Comparison of ENCODE assay signal across 9 cellular contexts in the genomic region with DNA sequence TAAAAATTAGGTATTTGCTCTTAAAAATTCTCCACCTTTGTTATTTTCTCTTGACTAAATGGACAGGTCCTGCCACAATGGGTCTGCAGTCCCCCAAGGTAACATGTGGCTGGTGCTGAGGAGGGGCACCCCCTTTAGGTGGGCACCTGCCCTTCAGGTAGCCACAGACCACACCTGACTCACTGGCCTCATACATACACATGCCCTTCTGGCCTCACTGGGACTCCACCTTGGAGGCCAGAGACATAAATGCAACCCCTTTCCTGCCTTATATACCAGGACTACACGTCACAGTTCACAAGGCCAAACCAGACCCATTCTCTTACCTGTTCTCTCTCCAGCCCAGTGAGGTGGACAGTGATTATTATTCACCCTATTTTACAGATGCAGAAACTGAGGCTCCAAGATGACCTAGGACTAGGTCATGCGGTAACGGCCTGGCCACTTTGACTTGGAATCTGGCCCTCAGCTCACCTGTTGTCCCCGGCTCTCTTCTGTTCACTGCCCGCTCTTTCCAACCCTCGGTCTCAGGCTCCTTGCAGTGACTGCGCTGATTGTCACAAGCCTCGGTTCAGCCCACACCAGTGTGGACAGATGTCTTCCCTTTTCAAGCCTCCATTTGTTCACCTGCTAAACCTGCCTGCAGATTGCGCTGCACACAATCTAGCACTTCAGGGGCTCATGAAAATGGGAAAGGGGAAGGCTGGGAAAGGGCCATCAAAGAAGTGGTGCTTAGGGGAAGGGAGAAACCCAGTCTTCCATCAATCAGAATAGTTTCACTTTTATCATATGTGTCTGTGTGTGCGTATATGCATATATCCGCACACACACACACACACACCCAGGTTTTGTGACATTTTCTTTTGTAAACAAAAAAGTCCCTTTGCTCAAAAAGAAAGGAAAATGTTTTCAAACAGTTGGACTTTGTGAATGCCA.
DNase-seq lines count a peak whose midpoint lies in the region; ATAC-seq, FAIRE-seq and TF ChIP-seq lines count a peak whose summit lies in the region.
"Had no signal": no experiment of that assay in that cellular context is flagged by ENCODE, and none has a peak within 500 bp of the region (broad histone marks: within the 10 kb centered on the region; RNA-seq: fewer than 3 reads in every experiment).

No MANE protein-coding gene starts in this region.

- peaks cover 2% of the 10 kb centered on the region for H3K9me3 Mint-ChIP-seq in chondrocyte (ENCODE audit: low read depth)
- peaks cover 4% of the 10 kb centered on the region for H3K9me3 Mint-ChIP-seq in endothelial cell (ENCODE audit: unreplicated experiment)

- no peak for TF ChIP-seq CTCF in A549 (IDR thresholded peaks at IDR 0.05)
- TF ChIP-seq CTCF in chondrocyte (IDR thresholded peaks at IDR 0.05): no peak
- TF ChIP-seq CTCF in endothelial cell (IDR thresholded peaks at IDR 0.05; ENCODE audit: unreplicated experiment): no peak

- H3K4me2 ChIP-seq in A549: 0 out of 3 replicates have a peak overlapping the region, but pooled peaks have one; percentile 0

- WGBS in A549 (ENCODE audit: missing lambda C conversion rate): 91% methylated on average over 11 of the region's 11 CpGs

- TF ChIP-seq POLR2A in A549 (IDR thresholded peaks at IDR 0.05; ENCODE audit: low read length) (no peak), erythroblast (IDR thresholded peaks at IDR 0.05; ENCODE audit: low read length) (no peak)

- DNase-seq in A549 (ENCODE audit: low read depth in 1 of 2, low spot score in 1 of 2): no peak
- no peak for DNase-seq in chondrocyte (ENCODE audit: low spot score)
- DNase-seq in glomerular visceral epithelial cell (ENCODE audit: extremely low spot score): no peak
- no peak for DNase-seq in endothelial cell (ENCODE audit: low spot score)
- no peak for DNase-seq in NCI-H526 treated with DMSO at 0.1 percent for 48 hours (lab: John Stamatoyannopoulos, UW)
- DNase-seq in erythroblast (lab: John Stamatoyannopoulos, UW): no peak

- TF ChIP-seq RAD21 in A549 (conservative IDR thresholded peaks at IDR 0.05 in 1 of 2, IDR thresholded peaks at IDR 0.05 in 1 of 2): no peak

- H3K36me3 Mint-ChIP-seq in chondrocyte (ENCODE audit: low read depth) (peaks cover 2% of the 10 kb centered on the region), endothelial cell (ENCODE audit: low read depth, unreplicated experiment) (peaks cover 8% of the 10 kb centered on the region)

- H3K4me1 ChIP-seq in A549: peaks cover under 1% of the 10 kb centered on the region; the same call in 1 of the 3 replicates

- H3K9me3 ChIP-seq in A549: no peaks in the 10 kb centered on the region

- H3K27ac ChIP-seq in A549: no peak overlapping the region

- FAIRE-seq in A549 (lab: Jason Lieb, UNC): no peak
- FAIRE-seq: D721Med had no signal

- no peak overlapping the region for H3K4me3 ChIP-seq in A549

- POLR2A ChIA-PET in A549 (lab: Yijun Ruan, JAX): no interaction called here

- no peak for TF ChIP-seq EP300 in A549 (IDR thresholded peaks at IDR 0.05)

- H3K27me3 Mint-ChIP-seq in chondrocyte (ENCODE audit: low read depth) (no peaks in the 10 kb centered on the region), endothelial cell (ENCODE audit: unreplicated experiment) (peaks cover 4% of the 10 kb centered on the region)

- no peak for ATAC-seq in A549
- peak; percentile 27 for ATAC-seq in GM19452 (IDR thresholded peaks at IDR 0.05; ENCODE audit: unreplicated experiment)
- peak; percentile 33 for ATAC-seq in HG03521 (IDR thresholded peaks at IDR 0.05; ENCODE audit: unreplicated experiment)

- peaks cover 19% of the 10 kb centered on the region for H3K4me1 Mint-ChIP-seq in chondrocyte (ENCODE audit: low read depth)
- H3K4me1 Mint-ChIP-seq in endothelial cell (ENCODE audit: unreplicated experiment): peaks cover 10% of the 10 kb centered on the region

- H3K4me3 Mint-ChIP-seq in chondrocyte (ENCODE audit: unreplicated experiment): no peak overlapping the region
- no peak overlapping the region for H3K4me3 Mint-ChIP-seq in endothelial cell (ENCODE audit: unreplicated experiment)

- CTCF ChIA-PET in A549 (lab: Yijun Ruan, JAX): interaction anchor here (1.1 to 3.9 kb wide), 4 partner anchors 9 to 371 kb away, joined by 4 to 21 read pairs (median 6); no protein-coding TSS in a partner anchor

- H3K27ac Mint-ChIP-seq in chondrocyte (ENCODE audit: unreplicated experiment): peak overlapping the region; percentile 0
- no peak overlapping the region for H3K27ac Mint-ChIP-seq in endothelial cell (ENCODE audit: unreplicated experiment)

TF ChIP-seq in A549, 52 proteins besides CTCF, POLR2A, EP300 and RAD21:
- TF ChIP-seq JUN (IDR thresholded peaks at IDR 0.05) (no peak), HOXB5 (CRISPR knock-in tag; IDR thresholded peaks at IDR 0.05) (no peak), MAFK (IDR thresholded peaks at IDR 0.05; ENCODE audit: partially characterized antibody) (no peak), ZFP36 (IDR thresholded peaks at IDR 0.05; ENCODE audit: borderline replicate concordance, partially characterized antibody) (no peak), NPAS2 (CRISPR knock-in tag; IDR thresholded peaks at IDR 0.05; ENCODE audit: borderline replicate concordance) (no peak), MAZ (IDR thresholded peaks at IDR 0.05; ENCODE audit: borderline replicate concordance, low read depth, low read length) (no peak), CHD4 (IDR thresholded peaks at IDR 0.05; ENCODE audit: borderline replicate concordance) (no peak)
- TF ChIP-seq, protein P1, sequence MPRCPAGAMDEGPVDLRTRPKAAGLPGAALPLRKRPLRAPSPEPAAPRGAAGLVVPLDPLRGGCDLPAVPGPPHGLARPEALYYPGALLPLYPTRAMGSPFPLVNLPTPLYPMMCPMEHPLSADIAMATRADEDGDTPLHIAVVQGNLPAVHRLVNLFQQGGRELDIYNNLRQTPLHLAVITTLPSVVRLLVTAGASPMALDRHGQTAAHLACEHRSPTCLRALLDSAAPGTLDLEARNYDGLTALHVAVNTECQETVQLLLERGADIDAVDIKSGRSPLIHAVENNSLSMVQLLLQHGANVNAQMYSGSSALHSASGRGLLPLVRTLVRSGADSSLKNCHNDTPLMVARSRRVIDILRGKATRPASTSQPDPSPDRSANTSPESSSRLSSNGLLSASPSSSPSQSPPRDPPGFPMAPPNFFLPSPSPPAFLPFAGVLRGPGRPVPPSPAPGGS (IDR thresholded peaks at IDR 0.05): no peak
- TF ChIP-seq, protein P2, sequence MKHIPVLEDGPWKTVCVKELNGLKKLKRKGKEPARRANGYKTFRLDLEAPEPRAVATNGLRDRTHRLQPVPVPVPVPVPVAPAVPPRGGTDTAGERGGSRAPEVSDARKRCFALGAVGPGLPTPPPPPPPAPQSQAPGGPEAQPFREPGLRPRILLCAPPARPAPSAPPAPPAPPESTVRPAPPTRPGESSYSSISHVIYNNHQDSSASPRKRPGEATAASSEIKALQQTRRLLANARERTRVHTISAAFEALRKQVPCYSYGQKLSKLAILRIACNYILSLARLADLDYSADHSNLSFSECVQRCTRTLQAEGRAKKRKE (CRISPR knock-in tag; IDR thresholded peaks at IDR 0.05; ENCODE audit: low read depth): no peak
- TF ChIP-seq, protein P3, sequence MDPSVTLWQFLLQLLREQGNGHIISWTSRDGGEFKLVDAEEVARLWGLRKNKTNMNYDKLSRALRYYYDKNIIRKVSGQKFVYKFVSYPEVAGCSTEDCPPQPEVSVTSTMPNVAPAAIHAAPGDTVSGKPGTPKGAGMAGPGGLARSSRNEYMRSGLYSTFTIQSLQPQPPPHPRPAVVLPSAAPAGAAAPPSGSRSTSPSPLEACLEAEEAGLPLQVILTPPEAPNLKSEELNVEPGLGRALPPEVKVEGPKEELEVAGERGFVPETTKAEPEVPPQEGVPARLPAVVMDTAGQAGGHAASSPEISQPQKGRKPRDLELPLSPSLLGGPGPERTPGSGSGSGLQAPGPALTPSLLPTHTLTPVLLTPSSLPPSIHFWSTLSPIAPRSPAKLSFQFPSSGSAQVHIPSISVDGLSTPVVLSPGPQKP (IDR thresholded peaks at IDR 0.05; ENCODE audit: low read depth, low read length): no peak
- TF ChIP-seq, protein P4, sequence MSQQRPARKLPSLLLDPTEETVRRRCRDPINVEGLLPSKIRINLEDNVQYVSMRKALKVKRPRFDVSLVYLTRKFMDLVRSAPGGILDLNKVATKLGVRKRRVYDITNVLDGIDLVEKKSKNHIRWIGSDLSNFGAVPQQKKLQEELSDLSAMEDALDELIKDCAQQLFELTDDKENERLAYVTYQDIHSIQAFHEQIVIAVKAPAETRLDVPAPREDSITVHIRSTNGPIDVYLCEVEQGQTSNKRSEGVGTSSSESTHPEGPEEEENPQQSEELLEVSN (IDR thresholded peaks at IDR 0.05; ENCODE audit: borderline replicate concordance, low read depth): no peak
- TF ChIP-seq, protein P5, sequence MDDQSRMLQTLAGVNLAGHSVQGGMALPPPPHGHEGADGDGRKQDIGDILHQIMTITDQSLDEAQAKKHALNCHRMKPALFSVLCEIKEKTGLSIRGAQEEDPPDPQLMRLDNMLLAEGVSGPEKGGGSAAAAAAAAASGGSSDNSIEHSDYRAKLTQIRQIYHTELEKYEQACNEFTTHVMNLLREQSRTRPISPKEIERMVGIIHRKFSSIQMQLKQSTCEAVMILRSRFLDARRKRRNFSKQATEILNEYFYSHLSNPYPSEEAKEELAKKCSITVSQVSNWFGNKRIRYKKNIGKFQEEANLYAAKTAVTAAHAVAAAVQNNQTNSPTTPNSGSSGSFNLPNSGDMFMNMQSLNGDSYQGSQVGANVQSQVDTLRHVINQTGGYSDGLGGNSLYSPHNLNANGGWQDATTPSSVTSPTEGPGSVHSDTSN (IDR thresholded peaks at IDR 0.05): no peak

Comparison
In these comparisons a context has a peak if more than half of its experiments do, and no peak if none do; other contexts are left out.
1. ATAC-seq: peak in GM19452 (single experiment) and HG03521 (single experiment); none in A549 (0 of 2).